In genomic region chr17:58334661-58335060, GRCh38 we compare ENCODE assay signal across 14 cellular contexts. TPM values are rescaled to one million over a fixed set of nuclear protein-coding genes. Genes with fewer than 3 reads are reported as not detected.
A peak's percentile ranks its signal among the peaks of the same experiment; 100 is the strongest.
DNase-seq lines count a peak whose midpoint lies in the region; ATAC-seq, FAIRE-seq and TF ChIP-seq lines count a peak whose summit lies in the region.
"Had no signal": no experiment of that assay in that cellular context is flagged by ENCODE, and none has a peak within 500 bp of the region (broad histone marks: within the 10 kb centered on the region; RNA-seq: fewer than 3 reads in every experiment).

No MANE protein-coding gene starts in this region.

- H2AFZ ChIP-seq in HepG2 (ENCODE audit: low read length), result no peak overlapping the region

- CTCF ChIA-PET in HepG2 (lab: Yijun Ruan, JAX; ENCODE audit: low intra/inter-chr PET ratio, low total read pairs), result no interaction called here

- H3K36me3 ChIP-seq in HepG2 (replicated peaks in 1 of 2; ENCODE audit: control insufficient read depth in 1 of 2, insufficient read depth in 2 of 2, low read length in 2 of 2) (no peaks in the 10 kb centered on the region), suprapubic skin (no peaks in the 10 kb centered on the region)

- POLR2A ChIA-PET in HepG2 (lab: Yijun Ruan, JAX), result interaction anchor here (1.8 to 3.9 kb wide), 2 partner anchors 18 to 81 kb away, joined by 5 to 42 read pairs; partner anchors contain the start of gene SUPT4H1

- no peaks in the 10 kb centered on the region for H3K27me3 Mint-ChIP-seq in activated T-cell treated with anti-CD3 and anti-CD28 coated beads, Interleukin-2, amount 50 U/mL, for 4 hours (ENCODE audit: low read depth)
- H3K27me3 Mint-ChIP-seq in T-helper 17 cell, result no peaks in the 10 kb centered on the region
- H3K27me3 Mint-ChIP-seq: brain had no signal

- H3K27ac Mint-ChIP-seq in T-helper 17 cell, result peak overlapping the region; percentile 100

- BruUV-seq in HepG2 (replicated peaks; lab: Mats Ljungman, UMichigan), result no TSS peak

- H4K20me1 ChIP-seq in HepG2 (ENCODE audit: insufficient read depth, low read length), result no peaks in the 10 kb centered on the region

- H3K4me2 ChIP-seq in HepG2 (ENCODE audit: low read depth, low read length), result peak overlapping the region; percentile 64; the same call in 1 of the 2 replicates

- no peak for TF ChIP-seq RAD21 in HepG2 (CRISPR knock-in tag; IDR thresholded peaks at IDR 0.05)

- no peaks in the 10 kb centered on the region for H3K9me3 Mint-ChIP-seq in activated T-cell treated with anti-CD3 and anti-CD28 coated beads, Interleukin-2, amount 50 U/mL, for 4 hours
- H3K9me3 Mint-ChIP-seq: brain had no signal

- H3K9me3 ChIP-seq in T-helper 17 cell (ENCODE audit: control insufficient read depth, low read length, poor library complexity, severe bottlenecking) (no peaks in the 10 kb centered on the region), HepG2 (ENCODE audit: low read length) (no peaks in the 10 kb centered on the region), suprapubic skin (no peaks in the 10 kb centered on the region)

- TF ChIP-seq CTCF in HepG2 (CRISPR knock-in tag; IDR thresholded peaks at IDR 0.05), result no peak
- TF ChIP-seq CTCF in suprapubic skin (IDR thresholded peaks at IDR 0.05), result no peak

- H3K4me1 Mint-ChIP-seq in activated T-cell treated with anti-CD3 and anti-CD28 coated beads, Interleukin-2, amount 50 U/mL, for 4 hours (ENCODE audit: low read depth), result peaks cover 48% of the 10 kb centered on the region
- peaks cover 76% of the 10 kb centered on the region for H3K4me1 Mint-ChIP-seq in T-helper 17 cell

- intact Hi-C loops in HepG2 (cut with micrococcal nuclease; ENCODE audit: unreplicated experiment), result no loop called here

- H3K9ac ChIP-seq in HepG2 (ENCODE audit: insufficient read depth, low read depth, low read length), result no peak overlapping the region

- TF ChIP-seq POLR2A in HepG2 (IDR thresholded peaks at IDR 0.05; ENCODE audit: insufficient read depth in 1 of 2, low read depth in 2 of 2, low read length in 2 of 2) (no peak), suprapubic skin (IDR thresholded peaks at IDR 0.05) (no peak)

- H3K27ac ChIP-seq in HepG2 (ENCODE audit: extremely low read length, insufficient read depth, low read length) (no peak overlapping the region), suprapubic skin (peak overlapping the region; percentile 34)

- H3K4me3 Mint-ChIP-seq in activated T-cell treated with anti-CD3 and anti-CD28 coated beads, Interleukin-2, amount 50 U/mL, for 4 hours, result peak overlapping the region; percentile 100
- peak overlapping the region; percentile 100 for H3K4me3 Mint-ChIP-seq in T-helper 17 cell
- H3K4me3 Mint-ChIP-seq: brain had no signal

- FAIRE-seq in HepG2 (lab: Jason Lieb, UNC), result no peak

- in situ Hi-C loops in HepG2 (cut with HindIII; ENCODE audit: extremely low pct_ligation_motif_present, low pct_unique_long_range_greater_than_20kb), result no loop called here

- peaks cover 23% of the 10 kb centered on the region for H3K36me3 Mint-ChIP-seq in activated T-cell treated with anti-CD3 and anti-CD28 coated beads, Interleukin-2, amount 50 U/mL, for 4 hours (ENCODE audit: insufficient read depth)
- peaks cover 24% of the 10 kb centered on the region for H3K36me3 Mint-ChIP-seq in T-helper 17 cell (ENCODE audit: low read depth)
- H3K36me3 Mint-ChIP-seq: brain had no signal

- TF ChIP-seq EP300 in HepG2 (IDR thresholded peaks at IDR 0.05; ENCODE audit: low read depth in 2 of 2, low read length in 2 of 2) (no peak), HepG2 (CRISPR knock-in tag; IDR thresholded peaks at IDR 0.05; ENCODE audit: borderline replicate concordance) (no peak), suprapubic skin (IDR thresholded peaks at IDR 0.05) (no peak)

- H3K27me3 ChIP-seq in HepG2 (ENCODE audit: control insufficient read depth in 1 of 2, insufficient read depth in 2 of 2, low read length in 2 of 2) (no peaks in the 10 kb centered on the region), suprapubic skin (no peaks in the 10 kb centered on the region)

- DNase-seq in activated T-cell treated with anti-CD3 and anti-CD28 coated beads, Interleukin-2, amount 50 U/mL, for 4 hours, result no peak
- DNase-seq in activated T-cell treated with anti-CD3 and anti-CD28 coated beads, Interleukin-2, amount 50 U/mL, for 1 hour, result no peak
- no peak for DNase-seq in T-helper 17 cell
- DNase-seq in HepG2 (ENCODE audit: low spot score), result no peak
- peak in 1 of 2 donors; percentile 52 for DNase-seq in suprapubic skin (ENCODE audit: low spot score in 2 of 2)
- no peak for DNase-seq in cortex of kidney (lab: John Stamatoyannopoulos, UW)
- no peak for DNase-seq in NCI-H128 (lab: John Stamatoyannopoulos, UW; ENCODE audit: unreplicated experiment)
- DNase-seq: NCI-H2171, Right ventricle myocardium superior had no signal

- ATAC-seq in activated T-cell treated with anti-CD3 and anti-CD28 coated beads, Interleukin-2, amount 50 U/mL, for 4 hours, result no peak
- ATAC-seq in T-helper 17 cell (no peak), HepG2 (no peak), GM21515 (IDR thresholded peaks at IDR 0.05; ENCODE audit: unreplicated experiment) (no peak)
- ATAC-seq: activated CD4-positive, CD25-positive, alpha-beta regulatory T cell treated with anti-CD3 and anti-CD28 coated beads, Interleukin-2, amount 50 U/mL, for 24 hours; left lobe of liver had no signal

- 72% methylated on average over 9 of the region's 9 CpGs for WGBS in HepG2 (ENCODE audit: low lambda C conversion rate)
- 84% methylated on average over 8 of the region's 9 CpGs for WGBS in suprapubic skin

- H3K4me3 ChIP-seq in HepG2 (replicated peaks in 1 of 3; ENCODE audit: insufficient read depth in 1 of 3, low read depth in 2 of 3, low read length in 3 of 3) (0 out of 6 replicates have a peak overlapping the region, but pooled peaks of 1 of the 3 experiments have one; percentile 35), suprapubic skin (no peak overlapping the region)

- H3K79me2 ChIP-seq in HepG2 (ENCODE audit: insufficient read depth, low read length), result no peaks in the 10 kb centered on the region

- H3K4me1 ChIP-seq in HepG2 (ENCODE audit: insufficient read depth, low read length) (peaks cover 62% of the 10 kb centered on the region), suprapubic skin (peaks cover 53% of the 10 kb centered on the region)

RNA-seq across cellular contexts. Expression of gene TSPOAP1, which starts 6.1 kb away (rescaled TPM):
- total RNA-seq in activated T-cell treated with anti-CD3 and anti-CD28 coated beads, Interleukin-2, amount 50 U/mL, for 4 hours, result 10 to 100 TPM; 38.6 to 49.6 (median 43.2) TPM
- 10 to 100 TPM; 30.5 to 32.8 TPM for total RNA-seq in T-helper 17 cell
- total RNA-seq in HepG2 (2016; rRNA removed; fragmentation: Illumina TruSeq; extraction: Trizol), result not detected in 2 replicates
- total RNA-seq in HepG2 (2016; cell fraction: cytosol; rRNA removed; fragmentation: Illumina TruSeq; extraction: Trizol; ENCODE audit: low read depth), result not detected in 2 replicates
- total RNA-seq in HepG2 (2016; cell fraction: insoluble cytoplasmic fraction; rRNA removed; fragmentation: Illumina TruSeq; extraction: Trizol), result not detected in 2 replicates
- total RNA-seq in HepG2 (2016; cell fraction: membrane; rRNA removed; fragmentation: Illumina TruSeq; extraction: Trizol), result not detected in 2 replicates
- total RNA-seq in HepG2 (2016; cell fraction: nucleus; rRNA removed; fragmentation: Illumina TruSeq; extraction: Trizol), result not detected in 2 replicates
- polyA plus RNA-seq in HepG2 (2011; rRNA removed), result 0.25 TPM in 1 of 2 replicates, not detected in the other
- polyA plus RNA-seq in HepG2 (2011; cell fraction: cytosol; rRNA removed), result 0.03 TPM in 1 of 2 replicates, not detected in the other
- polyA plus RNA-seq in HepG2 (2011; cell fraction: nucleus; rRNA removed), result 0.09 and 0.50 TPM in 2 replicates
- 0.03 TPM in 1 of 2 replicates, not detected in the other for polyA plus RNA-seq in HepG2 (2012)
- not detected in 2 replicates for polyA plus RNA-seq in HepG2 (2016; cell fraction: cytosol; fragmentation: Illumina TruSeq; extraction: Trizol; ENCODE audit: low read depth)
- not detected in 2 replicates for polyA plus RNA-seq in HepG2 (2016; cell fraction: insoluble cytoplasmic fraction; fragmentation: Illumina TruSeq; extraction: Trizol; ENCODE audit: low read depth)
- not detected in 2 replicates for polyA plus RNA-seq in HepG2 (2016; cell fraction: membrane; fragmentation: Illumina TruSeq; extraction: Trizol; ENCODE audit: low read depth)
- not detected in 2 replicates for polyA plus RNA-seq in HepG2 (2016; cell fraction: nucleus; fragmentation: Illumina TruSeq; extraction: Trizol; ENCODE audit: insufficient read depth, low read depth)
- 0.26 TPM in 1 of 2 replicates, not detected in the other for polyA minus RNA-seq in HepG2 (2011; rRNA and poly(A)+ RNA removed; ENCODE audit: low replicate concordance)
- polyA minus RNA-seq in HepG2 (2011; cell fraction: cytosol; rRNA and poly(A)+ RNA removed), result not detected in 2 replicates
- under 0.01 TPM in 1 of 2 replicates, not detected in the other for polyA minus RNA-seq in HepG2 (2011; cell fraction: nucleus; rRNA and poly(A)+ RNA removed)
- 10 to 100 TPM in 2 of 4 donors, 1 to 10 TPM in 2; 6.8 to 26.9 (median 12.4) TPM for total RNA-seq in suprapubic skin

RNA-seq across cellular contexts. Expression of gene SUPT4H1, which starts 17.3 kb away (rescaled TPM):
- 100 to 1,000 TPM; 144 to 154 (median 152) TPM for total RNA-seq in activated T-cell treated with anti-CD3 and anti-CD28 coated beads, Interleukin-2, amount 50 U/mL, for 4 hours
- total RNA-seq in T-helper 17 cell (10 to 100 TPM; 41.3 to 50.6 TPM), HepG2 (2016; rRNA removed; fragmentation: Illumina TruSeq; extraction: Trizol) (155 and 252 TPM in 2 replicates), suprapubic skin (10 to 100 TPM; 33.8 to 48.3 (median 40.3) TPM)
- 72.2 and 76.4 TPM in 2 replicates for total RNA-seq in HepG2 (2016; cell fraction: cytosol; rRNA removed; fragmentation: Illumina TruSeq; extraction: Trizol; ENCODE audit: low read depth)
- 169 and 290 TPM in 2 replicates for total RNA-seq in HepG2 (2016; cell fraction: insoluble cytoplasmic fraction; rRNA removed; fragmentation: Illumina TruSeq; extraction: Trizol)
- total RNA-seq in HepG2 (2016; cell fraction: membrane; rRNA removed; fragmentation: Illumina TruSeq; extraction: Trizol), result 130 and 134 TPM in 2 replicates
- 74.4 and 75.7 TPM in 2 replicates for total RNA-seq in HepG2 (2016; cell fraction: nucleus; rRNA removed; fragmentation: Illumina TruSeq; extraction: Trizol)
- 231 and 244 TPM in 2 replicates for polyA plus RNA-seq in HepG2 (2011; rRNA removed)
- polyA plus RNA-seq in HepG2 (2011; cell fraction: cytosol; rRNA removed), result 148 and 229 TPM in 2 replicates
- polyA plus RNA-seq in HepG2 (2011; cell fraction: nucleus; rRNA removed), result 65.5 and 71.0 TPM in 2 replicates
- 227 and 249 TPM in 2 replicates for polyA plus RNA-seq in HepG2 (2012)
- 105 and 107 TPM in 2 replicates for polyA plus RNA-seq in HepG2 (2016; cell fraction: cytosol; fragmentation: Illumina TruSeq; extraction: Trizol; ENCODE audit: low read depth)
- 309 and 341 TPM in 2 replicates for polyA plus RNA-seq in HepG2 (2016; cell fraction: insoluble cytoplasmic fraction; fragmentation: Illumina TruSeq; extraction: Trizol; ENCODE audit: low read depth)
- 144 and 156 TPM in 2 replicates for polyA plus RNA-seq in HepG2 (2016; cell fraction: membrane; fragmentation: Illumina TruSeq; extraction: Trizol; ENCODE audit: low read depth)
- 164 and 191 TPM in 2 replicates for polyA plus RNA-seq in HepG2 (2016; cell fraction: nucleus; fragmentation: Illumina TruSeq; extraction: Trizol; ENCODE audit: insufficient read depth, low read depth)
- 68.7 and 109 TPM in 2 replicates for polyA minus RNA-seq in HepG2 (2011; rRNA and poly(A)+ RNA removed; ENCODE audit: low replicate concordance)
- polyA minus RNA-seq in HepG2 (2011; cell fraction: cytosol; rRNA and poly(A)+ RNA removed), result 45.1 and 56.8 TPM in 2 replicates
- 51.9 and 61.5 TPM in 2 replicates for polyA minus RNA-seq in HepG2 (2011; cell fraction: nucleus; rRNA and poly(A)+ RNA removed)

RNA-seq across cellular contexts. Expression of gene MPO, which starts 53.9 kb away (rescaled TPM):
- not detected for total RNA-seq in activated T-cell treated with anti-CD3 and anti-CD28 coated beads, Interleukin-2, amount 50 U/mL, for 4 hours
- under 1 TPM in 1 of 2 donors, not detected in 1; 0.07 TPM for total RNA-seq in T-helper 17 cell
- not detected in 2 replicates for total RNA-seq in HepG2 (2016; rRNA removed; fragmentation: Illumina TruSeq; extraction: Trizol)
- not detected in 2 replicates for total RNA-seq in HepG2 (2016; cell fraction: cytosol; rRNA removed; fragmentation: Illumina TruSeq; extraction: Trizol; ENCODE audit: low read depth)
- not detected in 2 replicates for total RNA-seq in HepG2 (2016; cell fraction: insoluble cytoplasmic fraction; rRNA removed; fragmentation: Illumina TruSeq; extraction: Trizol)
- total RNA-seq in HepG2 (2016; cell fraction: membrane; rRNA removed; fragmentation: Illumina TruSeq; extraction: Trizol), result not detected in 2 replicates
- total RNA-seq in HepG2 (2016; cell fraction: nucleus; rRNA removed; fragmentation: Illumina TruSeq; extraction: Trizol), result not detected in 2 replicates
- polyA plus RNA-seq in HepG2 (2011; rRNA removed), result not detected in 2 replicates
- polyA plus RNA-seq in HepG2 (2011; cell fraction: cytosol; rRNA removed), result not detected in 2 replicates
- polyA plus RNA-seq in HepG2 (2011; cell fraction: nucleus; rRNA removed), result 0.06 and 0.09 TPM in 2 replicates
- not detected in 2 replicates for polyA plus RNA-seq in HepG2 (2012)
- not detected in 2 replicates for polyA plus RNA-seq in HepG2 (2016; cell fraction: cytosol; fragmentation: Illumina TruSeq; extraction: Trizol; ENCODE audit: low read depth)
- polyA plus RNA-seq in HepG2 (2016; cell fraction: insoluble cytoplasmic fraction; fragmentation: Illumina TruSeq; extraction: Trizol; ENCODE audit: low read depth), result not detected in 2 replicates
- polyA plus RNA-seq in HepG2 (2016; cell fraction: membrane; fragmentation: Illumina TruSeq; extraction: Trizol; ENCODE audit: low read depth), result not detected in 2 replicates
- polyA plus RNA-seq in HepG2 (2016; cell fraction: nucleus; fragmentation: Illumina TruSeq; extraction: Trizol; ENCODE audit: insufficient read depth, low read depth), result not detected in 2 replicates
- not detected in 2 replicates for polyA minus RNA-seq in HepG2 (2011; rRNA and poly(A)+ RNA removed; ENCODE audit: low replicate concordance)
- polyA minus RNA-seq in HepG2 (2011; cell fraction: cytosol; rRNA and poly(A)+ RNA removed), result not detected in 2 replicates
- not detected in 2 replicates for polyA minus RNA-seq in HepG2 (2011; cell fraction: nucleus; rRNA and poly(A)+ RNA removed)
- not detected for total RNA-seq in suprapubic skin
- total RNA-seq: renal cortical epithelial cell had no signal

Comparison
In these comparisons a context has a peak if more than half of its experiments do, and no peak if none do; other contexts are left out.
1. RNA of gene TSPOAP1, which starts 6.1 kb away (total RNA-seq): 38.6 to 49.6 TPM in activated T-cell treated with anti-CD3 and anti-CD28 coated beads, Interleukin-2, amount 50 U/mL, for 4 hours, 30.5 to 32.8 TPM in T-helper 17 cell and 6.8 to 26.9 TPM in suprapubic skin; not detected in HepG2; every median in the first group is over 4 times any median in the second.